ENCODE assay signal across 8 cellular contexts in the genomic region with DNA sequence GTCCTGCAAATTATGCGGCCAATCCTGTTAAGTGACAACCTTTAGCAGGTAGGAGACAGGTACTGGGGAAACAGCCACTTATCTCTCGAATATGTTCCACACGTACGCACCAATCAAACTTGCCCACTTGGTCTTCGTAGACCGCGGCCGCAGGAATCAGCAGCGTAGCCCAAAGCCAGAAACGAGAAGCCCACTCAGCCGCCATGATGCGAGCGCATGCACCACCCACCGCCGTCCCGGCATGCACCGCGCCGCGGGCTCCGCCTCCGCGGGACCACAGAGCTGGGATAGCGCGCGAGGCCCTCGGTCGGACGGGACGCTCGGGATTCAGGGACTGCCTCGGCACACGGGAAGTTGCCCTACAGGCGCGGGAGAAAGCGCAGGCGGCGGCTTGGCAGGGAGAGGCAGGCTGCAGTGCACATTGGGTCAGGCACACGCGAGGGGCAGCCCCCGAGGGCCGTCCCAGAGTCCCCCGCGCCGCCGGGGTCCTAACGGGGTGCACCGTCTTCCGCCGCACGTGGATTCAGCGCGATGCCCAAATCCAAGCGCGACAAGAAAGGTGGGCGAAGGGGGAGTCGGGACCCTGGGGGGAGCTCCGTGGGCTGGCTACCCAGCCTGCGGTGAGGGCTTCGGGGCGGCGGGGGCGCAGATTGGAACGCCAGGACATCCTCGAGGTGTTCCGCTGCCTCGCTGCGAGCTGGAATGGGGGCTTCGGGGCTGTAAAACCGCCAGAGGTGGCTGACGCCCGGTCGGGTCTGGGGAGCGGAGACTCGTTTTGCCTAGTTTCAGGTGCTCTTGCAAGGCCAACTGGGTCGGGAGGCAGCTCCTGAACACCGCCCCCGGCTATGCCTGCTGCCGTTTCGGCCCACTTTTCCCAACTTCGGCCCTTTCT. TPM values are rescaled to one million over a fixed set of nuclear protein-coding genes. Genes with fewer than 3 reads are reported as not detected.
DNase-seq lines count a peak whose midpoint lies in the region; ATAC-seq and TF ChIP-seq lines count a peak whose summit lies in the region.

A gene (minus strand): TSS at position 220 of the 892 bp plus-strand sequence. CDS start 15 bp downstream, at position 205.
A gene (plus strand): TSS at position 501 of the 892 bp plus-strand sequence. CDS start 31 bp downstream, at position 532.

- ATAC-seq in GM21825 (IDR thresholded peaks at IDR 0.05; ENCODE audit: unreplicated experiment) (peak; percentile 74), foreskin keratinocyte (peak; percentile 89)

- no peaks in the 10 kb centered on the region for H3K9me3 Mint-ChIP-seq in neural progenitor cell

- peak within 1 kb of the TSS; percentile 99 for H3K27ac ChIP-seq in SJCRH30
- peak within 1 kb of the TSS; percentile 76 for H3K27ac ChIP-seq in foreskin keratinocyte
- peak within 1 kb of the TSS; percentile 94 for H3K27ac ChIP-seq in neural progenitor cell
- H3K27ac ChIP-seq in stomach smooth muscle (ENCODE audit: low read length), result peak within 1 kb of the TSS; percentile 96

- H3K4me1 Mint-ChIP-seq in neural progenitor cell, result peaks cover 20% of the 10 kb centered on the region

- peak within 1 kb of the TSS; percentile 96 for H3K4me2 ChIP-seq in neural progenitor cell

- H3K4me1 ChIP-seq in SJCRH30, result peaks cover 10% of the 10 kb centered on the region
- H3K4me1 ChIP-seq in foreskin keratinocyte, result peaks cover 4% of the 10 kb centered on the region
- peaks cover 20% of the 10 kb centered on the region for H3K4me1 ChIP-seq in neural progenitor cell
- H3K4me1 ChIP-seq in stomach smooth muscle (ENCODE audit: control insufficient read depth, insufficient read depth, low read length), result peaks cover 29% of the 10 kb centered on the region

- H3K9me3 ChIP-seq in SJCRH30 (replicated peaks), result no peaks in the 10 kb centered on the region
- no peaks in the 10 kb centered on the region for H3K9me3 ChIP-seq in neural progenitor cell (ENCODE audit: low read depth)
- no peaks in the 10 kb centered on the region for H3K9me3 ChIP-seq in stomach smooth muscle (ENCODE audit: control insufficient read depth in 2 of 2, low read length in 2 of 2)

- peaks cover 24% of the 10 kb centered on the region for H4K20me1 ChIP-seq in neural progenitor cell (ENCODE audit: low read depth)

- peak within 1 kb of the TSS; percentile 86 for H3K4me3 ChIP-seq in SJCRH30
- peak within 1 kb of the TSS; percentile 95 for H3K4me3 ChIP-seq in neural progenitor cell
- peak within 1 kb of the TSS; percentile 97 to 99 for H3K4me3 ChIP-seq in stomach smooth muscle (ENCODE audit: low read length in 2 of 2)

- H3K36me3 Mint-ChIP-seq in neural progenitor cell, result no peaks in the 10 kb centered on the region

- peak within 1 kb of the TSS; percentile 78 for H2AFZ ChIP-seq in neural progenitor cell (replicated peaks)

- H3K79me2 ChIP-seq in neural progenitor cell (ENCODE audit: low read depth), result peaks cover 93% of the 10 kb centered on the region

- H3K4me3 Mint-ChIP-seq in neural progenitor cell, result peak within 1 kb of the TSS; percentile 100

- DNase-seq in EH (ENCODE audit: low read depth), result peak; percentile 82
- DNase-seq in Kasumi-1 (lab: John Stamatoyannopoulos, UW), result peak; percentile 76 to 78
- DNase-seq in SJCRH30, result peak; percentile 91 to 92
- DNase-seq in activated gamma-delta T cell treated with anti-CD3 and anti-CD28 coated beads, Interleukin-2, amount 50 U/mL, for 16 hours (ENCODE audit: low read depth), result peak; percentile 87
- peak; percentile 67 to 77 for DNase-seq in foreskin keratinocyte
- peak; percentile 93 for DNase-seq in neural progenitor cell (ENCODE audit: low spot score)

- no peaks in the 10 kb centered on the region for H3K27me3 ChIP-seq in SJCRH30
- H3K27me3 ChIP-seq in foreskin keratinocyte, result no peaks in the 10 kb centered on the region
- no peaks in the 10 kb centered on the region for H3K27me3 ChIP-seq in neural progenitor cell
- H3K27me3 ChIP-seq in stomach smooth muscle (ENCODE audit: control insufficient read depth in 1 of 2, insufficient read depth in 2 of 2, low read length in 2 of 2), result no peaks in the 10 kb centered on the region

- H3K27me3 Mint-ChIP-seq in neural progenitor cell (ENCODE audit: insufficient read depth, low read depth), result no peaks in the 10 kb centered on the region

- H3K9ac ChIP-seq in neural progenitor cell (peak within 1 kb of the TSS; percentile 92), stomach smooth muscle (ENCODE audit: low read length in 2 of 2) (peak within 1 kb of the TSS; percentile 89 to 90)

- H3K36me3 ChIP-seq in SJCRH30, result peaks cover 25% of the 10 kb centered on the region
- H3K36me3 ChIP-seq in neural progenitor cell, result no peaks in the 10 kb centered on the region
- H3K36me3 ChIP-seq in stomach smooth muscle (ENCODE audit: control insufficient read depth in 2 of 2, insufficient read depth in 2 of 2, low read length in 2 of 2), result peaks cover 0 to 4% of the 10 kb centered on the region in 2 donors

- peak within 1 kb of the TSS; percentile 98 for H3K27ac Mint-ChIP-seq in neural progenitor cell

- peaks cover 3% of the 10 kb centered on the region for H3F3A ChIP-seq in neural progenitor cell (ENCODE audit: low read depth)

- TF ChIP-seq CTCF in foreskin keratinocyte (conservative IDR thresholded peaks at IDR 0.05) (no peak), neural progenitor cell (IDR thresholded peaks at IDR 0.05) (no peak)

RNA-seq across cellular contexts. Expression of the first gene that starts in this region (rescaled TPM):
- total RNA-seq in SJCRH30 (2014; rRNA removed; shearing (Covaris generic)), result 60.9 and 68.5 TPM in 2 replicates
- total RNA-seq in foreskin keratinocyte, result 59.6 TPM in 2 replicates
- polyA plus RNA-seq in foreskin keratinocyte, result 28.8 and 31.1 TPM in 2 replicates
- total RNA-seq in neural progenitor cell (ENCODE audit: low replicate concordance), result 32.6 and 40.0 TPM in 2 replicates

RNA-seq across cellular contexts. Expression of the second gene that starts in this region (rescaled TPM):
- total RNA-seq in SJCRH30 (2014; rRNA removed; shearing (Covaris generic)), result 84.7 and 87.0 TPM in 2 replicates
- total RNA-seq in foreskin keratinocyte (64.0 and 78.4 TPM in 2 replicates), neural progenitor cell (ENCODE audit: low replicate concordance) (23.2 and 33.9 TPM in 2 replicates)
- polyA plus RNA-seq in foreskin keratinocyte, result 78.4 and 89.5 TPM in 2 replicates

Comparison
In these comparisons a context has a peak if more than half of its experiments do, and no peak if none do; other contexts are left out.
1. Peak in every context shown above with its lines: DNase-seq, ATAC-seq, H3K4me3 ChIP-seq and H3K27ac ChIP-seq.